ENCODE assay signal across 10 cellular contexts in genomic region chr20:1327827-1328679, GRCh38. TPM values are rescaled to one million over a fixed set of nuclear protein-coding genes. Genes with fewer than 3 reads are reported as not detected.
DNase-seq lines count a peak whose midpoint lies in the region; ATAC-seq and TF ChIP-seq lines count a peak whose summit lies in the region.
"Had no signal": no experiment of that assay in that cellular context is flagged by ENCODE, and none has a peak within 500 bp of the region (broad histone marks: within the 10 kb centered on the region; RNA-seq: fewer than 3 reads in every experiment).

No MANE protein-coding gene starts in this region.

- no peak overlapping the region for H3K14ac ChIP-seq in trophoblast cell (ENCODE audit: low read length)

- peaks cover 19 to 23% of the 10 kb centered on the region in 2 donors for H3K36me3 Mint-ChIP-seq in CD14-positive monocyte
- H3K36me3 Mint-ChIP-seq in endothelial cell (ENCODE audit: low read depth, unreplicated experiment) = peaks cover 4% of the 10 kb centered on the region

- no peak for ATAC-seq in HG03439 (IDR thresholded peaks at IDR 0.05; ENCODE audit: unreplicated experiment)

- H2BK5ac ChIP-seq in trophoblast cell (ENCODE audit: low read depth, low read length, poor library complexity) = no peak overlapping the region

- TF ChIP-seq CTCF in CD14-positive monocyte (IDR thresholded peaks at IDR 0.05) (no peak), OCI-LY1 (IDR thresholded peaks at IDR 0.05; ENCODE audit: low read length) (no peak), endothelial cell (IDR thresholded peaks at IDR 0.05; ENCODE audit: unreplicated experiment) (no peak), WERI-Rb-1 (IDR thresholded peaks at IDR 0.05; ENCODE audit: low read depth, low read length) (no peak)

- peaks cover 10% of the 10 kb centered on the region for H3K79me1 ChIP-seq in trophoblast cell (ENCODE audit: low read length)

- H3K4me1 Mint-ChIP-seq in CD14-positive monocyte = peaks cover 26% of the 10 kb centered on the region
- peaks cover 32% of the 10 kb centered on the region for H3K4me1 Mint-ChIP-seq in endothelial cell (ENCODE audit: unreplicated experiment)

- H3K27me3 Mint-ChIP-seq in CD14-positive monocyte (ENCODE audit: low read depth in 3 of 3) (no peaks in the 10 kb centered on the region), endothelial cell (ENCODE audit: unreplicated experiment) (peaks cover 9% of the 10 kb centered on the region)

- H4K8ac ChIP-seq in trophoblast cell (ENCODE audit: low read depth, low read length) = no peak overlapping the region

- peaks cover 57% of the 10 kb centered on the region for H3K4me1 ChIP-seq in OCI-LY1 (ENCODE audit: insufficient read depth, low read length, severe bottlenecking)
- H3K4me1 ChIP-seq in trophoblast cell (ENCODE audit: control insufficient read depth in 1 of 2, insufficient read depth in 2 of 2, low read length in 2 of 2) = peaks cover 13 to 15% of the 10 kb centered on the region in 2 experiments

- WGBS in trophoblast cell (ENCODE audit: extremely low coverage, insufficient coverage, insufficient read length) = no CpG with 5 or more reads among the region's 7 CpGs

- H3K36me3 ChIP-seq in OCI-LY1 (ENCODE audit: insufficient read depth, low read length) = peaks cover 29% of the 10 kb centered on the region
- H3K36me3 ChIP-seq in trophoblast cell (ENCODE audit: control insufficient read depth in 1 of 2, insufficient read depth in 2 of 2, low read length in 2 of 2) = peaks cover 4 to 7% of the 10 kb centered on the region in 2 experiments
- peaks cover 10% of the 10 kb centered on the region for H3K36me3 ChIP-seq in WERI-Rb-1

- H3K4me3 Mint-ChIP-seq in CD14-positive monocyte = no peak overlapping the region
- H3K4me3 Mint-ChIP-seq in endothelial cell (ENCODE audit: unreplicated experiment) = no peak overlapping the region

- no peak overlapping the region for H3K4me3 ChIP-seq in OCI-LY1 (ENCODE audit: low read depth, low read length, poor library complexity, severe bottlenecking)
- no peak overlapping the region for H3K4me3 ChIP-seq in trophoblast cell (ENCODE audit: low read depth, low read length)
- no peak overlapping the region for H3K4me3 ChIP-seq in WERI-Rb-1 (ENCODE audit: low read depth, low read length)
- H3K4me3 ChIP-seq: HAP-1 had no signal

- intact Hi-C loops in CD14-positive monocyte (cut with micrococcal nuclease) = loop anchor here (5.0 kb wide), 1 partner anchor 49 kb away; no protein-coding TSS in a partner anchor

- DNase-seq in CD14-positive monocyte (ENCODE audit: low spot score) (no peak), endothelial cell (ENCODE audit: low spot score) (no peak), trophoblast cell (no peak), NCI-H2029 (lab: John Stamatoyannopoulos, UW) (no peak), germinal center (ENCODE audit: low spot score) (no peak), WERI-Rb-1 (no peak)
- DNase-seq: T-helper 9 cell had no signal

- H3K9me3 ChIP-seq in OCI-LY1 (ENCODE audit: low read length) (no peaks in the 10 kb centered on the region), trophoblast cell (ENCODE audit: insufficient read depth, low read depth, low read length) (no peaks in the 10 kb centered on the region), WERI-Rb-1 (ENCODE audit: severe bottlenecking) (no peaks in the 10 kb centered on the region)
- H3K9me3 ChIP-seq: HAP-1 had no signal

- H3K27ac ChIP-seq in OCI-LY1 (ENCODE audit: low read depth, low read length, poor library complexity, severe bottlenecking) = no peak overlapping the region
- no peak overlapping the region for H3K27ac ChIP-seq in trophoblast cell (ENCODE audit: low read depth, low read length)
- H3K27ac ChIP-seq in WERI-Rb-1 = no peak overlapping the region

- no peak overlapping the region for H4K12ac ChIP-seq in trophoblast cell (ENCODE audit: low read depth, low read length)

- no peaks in the 10 kb centered on the region for H3K9me2 ChIP-seq in OCI-LY1 (ENCODE audit: low read depth, low read length)

- H2AFZ ChIP-seq in OCI-LY1 (ENCODE audit: low read length) (no peak overlapping the region), trophoblast cell (ENCODE audit: insufficient read depth, low read length, poor library complexity) (no peak overlapping the region)

- H3K9me3 Mint-ChIP-seq in CD14-positive monocyte (peaks cover 0 to 2% (median 0%) of the 10 kb centered on the region in 7 donors), endothelial cell (ENCODE audit: unreplicated experiment) (no peaks in the 10 kb centered on the region)

- H2AK5ac ChIP-seq in trophoblast cell (ENCODE audit: low read length) = no peak overlapping the region

- H3K4ac ChIP-seq in trophoblast cell (ENCODE audit: low read depth, low read length) = no peak overlapping the region

- peak overlapping the region; percentile 88; the same call in 1 of the 2 replicates for H3K4me2 ChIP-seq in OCI-LY1 (ENCODE audit: low read length)
- no peak overlapping the region for H3K4me2 ChIP-seq in trophoblast cell (ENCODE audit: low read length)

- H3K18ac ChIP-seq in trophoblast cell (ENCODE audit: low read length) = peak overlapping the region; percentile 11

- H2BK12ac ChIP-seq in trophoblast cell (ENCODE audit: low read length) = no peak overlapping the region

- no peaks in the 10 kb centered on the region for H3F3A ChIP-seq in OCI-LY1 (ENCODE audit: insufficient read depth, low read length)

- H3K79me2 ChIP-seq in OCI-LY1 (ENCODE audit: insufficient read depth, low read length) (peaks cover 29% of the 10 kb centered on the region), trophoblast cell (ENCODE audit: control insufficient read depth, insufficient read depth, low read length, poor library complexity) (peaks cover 7% of the 10 kb centered on the region)

- H3K27ac Mint-ChIP-seq in CD14-positive monocyte (peak overlapping the region in 6 of 7 donors; percentile 14 to 82 (median 58)), endothelial cell (ENCODE audit: unreplicated experiment) (peak overlapping the region; percentile 15)

- H3K9ac ChIP-seq in OCI-LY1 (ENCODE audit: low read length) (no peak overlapping the region; the same call in 1 of the 2 replicates), trophoblast cell (ENCODE audit: low read length) (no peak overlapping the region)

- H3K23ac ChIP-seq in trophoblast cell (ENCODE audit: low read length) = no peak overlapping the region

- H4K91ac ChIP-seq in trophoblast cell (ENCODE audit: low read depth, low read length) = no peak overlapping the region

- H2BK120ac ChIP-seq in trophoblast cell (ENCODE audit: insufficient read depth, low read length, poor library complexity) = no peak overlapping the region

- H4K20me1 ChIP-seq in OCI-LY1 (ENCODE audit: insufficient read depth, low read length) = no peaks in the 10 kb centered on the region

- H3K27me3 ChIP-seq in OCI-LY1 (ENCODE audit: insufficient read depth, low read length) (no peaks in the 10 kb centered on the region), trophoblast cell (ENCODE audit: insufficient read depth, low read length) (no peaks in the 10 kb centered on the region), WERI-Rb-1 (ENCODE audit: insufficient read depth, low read depth, severe bottlenecking) (no peaks in the 10 kb centered on the region)

RNA-seq across cellular contexts. Expression of gene SDCBP2, which starts 0.9 kb away (rescaled TPM):
- under 1 TPM; 0.69 to 0.71 TPM for polyA plus RNA-seq in CD14-positive monocyte
- total RNA-seq in endothelial cell (ENCODE audit: unreplicated experiment) = 10.1 TPM
- 1.6 and 1.8 TPM in 2 replicates for polyA plus RNA-seq in trophoblast cell (2013)
